ENCODE assay signal across 18 cellular contexts in the genomic region with DNA sequence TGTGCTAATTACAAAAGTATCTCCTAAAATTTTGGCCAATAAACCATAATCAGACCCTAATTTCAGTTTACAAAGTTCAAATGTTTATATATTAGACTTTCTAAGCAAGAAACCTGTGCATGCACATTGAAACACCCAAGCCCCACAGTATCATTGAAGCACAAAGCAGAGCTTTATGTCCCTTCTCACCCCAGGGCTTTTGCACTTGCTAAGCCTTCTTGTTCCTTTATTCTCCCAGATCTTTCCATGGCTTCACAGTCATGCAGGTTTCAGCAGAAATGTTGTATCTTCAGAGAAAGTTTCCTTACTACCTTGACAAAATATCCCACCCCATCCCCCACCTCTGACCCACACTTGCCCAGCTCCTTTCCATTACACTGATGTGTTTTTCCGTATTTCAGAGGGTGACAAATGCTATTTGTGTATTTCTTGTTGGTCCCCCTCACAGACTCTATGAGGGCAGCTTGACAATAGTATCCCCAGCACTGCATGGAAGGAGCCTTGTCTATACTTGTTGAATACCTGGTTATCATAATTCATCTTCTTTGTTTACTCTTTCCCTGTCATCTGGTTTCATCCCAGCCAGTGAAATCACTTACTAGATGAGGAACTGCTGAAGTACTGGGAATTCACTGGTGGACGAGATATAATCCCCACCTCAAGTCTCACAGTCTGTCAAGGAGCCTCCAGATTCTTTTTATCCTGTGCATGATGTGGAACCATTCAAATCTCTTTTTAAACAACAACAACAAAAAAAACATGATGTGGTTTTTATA. TPM values are rescaled to one million over a fixed set of nuclear protein-coding genes. Genes with fewer than 3 reads are reported as not detected.
A peak's percentile ranks its signal among the peaks of the same experiment; 100 is the strongest.
DNase-seq lines count a peak whose midpoint lies in the region; ATAC-seq, FAIRE-seq and TF ChIP-seq lines count a peak whose summit lies in the region.
"Had no signal": no experiment of that assay in that cellular context is flagged by ENCODE, and none has a peak within 500 bp of the region (broad histone marks: within the 10 kb centered on the region; RNA-seq: fewer than 3 reads in every experiment).

No MANE protein-coding gene starts in this region.

- peak overlapping the region; percentile 52 to 69 (median 54) for H3K27ac Mint-ChIP-seq in IgD-negative memory B cell
- H3K27ac Mint-ChIP-seq: activated naive CD4-positive, alpha-beta T cell treated with anti-CD3 and anti-CD28 coated beads for 36 hours; nephron had no signal

- no peak overlapping the region for H3K9ac ChIP-seq in K562 (ENCODE audit: insufficient read depth in 1 of 2, low read depth in 2 of 2, low read length in 2 of 2)

- H3K27me3 ChIP-seq in K562 (ENCODE audit: control insufficient read depth in 2 of 2, insufficient read depth in 2 of 2, low read length in 2 of 2) (no peaks in the 10 kb centered on the region), neuron (ENCODE audit: insufficient read depth, low read length) (no peaks in the 10 kb centered on the region), tibial artery (no peaks in the 10 kb centered on the region)
- H3K27me3 ChIP-seq: dorsolateral prefrontal cortex, heart left ventricle had no signal

- peaks cover 3% of the 10 kb centered on the region for H3K36me3 Mint-ChIP-seq in IgD-negative memory B cell

- H3K4me2 ChIP-seq in K562 (ENCODE audit: insufficient read depth, low read length) = no peak overlapping the region; the same call in 1 of the 2 replicates
- H3K4me2 ChIP-seq: A549 had no signal

- TF ChIP-seq CTCF in K562 (IDR thresholded peaks at IDR 0.05 in 2 of 3, conservative IDR thresholded peaks at IDR 0.05 in 1 of 3; ENCODE audit: insufficient read depth in 2 of 3, low read depth in 1 of 3, low read length in 3 of 3) (no peak), tibial artery (IDR thresholded peaks at IDR 0.05) (no peak)

- POLR2A ChIA-PET in K562 (lab: Yijun Ruan, JAX) = interaction anchor here (0.6 kb wide), 1 partner anchor 15 kb away, joined by 3 read pairs; no protein-coding TSS in a partner anchor

- DNase-seq in NCI-H2029 treated with DMSO at 0.1 percent for 48 hours (lab: John Stamatoyannopoulos, UW) (peak; percentile 19), NCI-H2029 (lab: John Stamatoyannopoulos, UW) (no peak), K562 (ENCODE audit: extremely low read depth in 1 of 4, low spot score in 3 of 4) (no peak), tibial artery (no peak), T1000 (lab: John Stamatoyannopoulos, UW) (no peak)
- DNase-seq: activated CD4-positive, alpha-beta T cell treated with anti-CD3 and anti-CD28 coated beads for 4 hours; activated naive CD4-positive, alpha-beta T cell treated with anti-CD3 and anti-CD28 coated beads for 36 hours; dorsolateral prefrontal cortex; NCI-H524 treated with DMSO at 0.1 percent for 48 hours had no signal

- in situ Hi-C loops in K562 (cut with MboI) = no loop called here

- BruUV-seq in K562 (replicated peaks; lab: Mats Ljungman, UMichigan) = no TSS peak

- ATAC-seq in K562 (peak; percentile 24; the same call in 2 of the 3 replicates), GM18858 (IDR thresholded peaks at IDR 0.05; ENCODE audit: unreplicated experiment) (no peak)
- ATAC-seq: A549, HCT116 had no signal

- no peak for FAIRE-seq in K562 (lab: Jason Lieb, UNC)
- FAIRE-seq: A549 had no signal

- H4K20me1 ChIP-seq in K562 (replicated peaks; ENCODE audit: control insufficient read depth, insufficient read depth, low read length) = no peaks in the 10 kb centered on the region; the same call in 1 of the 2 replicates

- peaks cover 0 to 31% of the 10 kb centered on the region in 2 experiments; a peak in 4 of 5 replicates for H3K4me1 ChIP-seq in K562 (replicated peaks in 1 of 2; ENCODE audit: control insufficient read depth in 2 of 2, insufficient read depth in 2 of 2, low read length in 2 of 2)
- H3K4me1 ChIP-seq in neuron (ENCODE audit: insufficient read depth, low read length) = peaks cover 7% of the 10 kb centered on the region
- peaks cover 3 to 76% (median 23%) of the 10 kb centered on the region in 4 donors for H3K4me1 ChIP-seq in tibial artery
- H3K4me1 ChIP-seq: prostate gland had no signal

- no peak overlapping the region for H2AFZ ChIP-seq in K562 (ENCODE audit: low read depth, low read length)
- H2AFZ ChIP-seq in neuron (ENCODE audit: low read depth, low read length) = no peak overlapping the region

- no peak for TF ChIP-seq RAD21 in K562 (CRISPR knock-in tag; conservative IDR thresholded peaks at IDR 0.05 in 1 of 2, IDR thresholded peaks at IDR 0.05 in 1 of 2)

- 21% methylated on average over 2 of the region's 2 CpGs for WGBS in K562 (ENCODE audit: insufficient coverage, low coverage, missing lambda C conversion rate)

- H3K27ac ChIP-seq in K562 (ENCODE audit: extremely low read depth, low read depth, low read length) (no peak overlapping the region), tibial artery (no peak overlapping the region)
- H3K27ac ChIP-seq: A549, prostate gland had no signal

- no peaks in the 10 kb centered on the region for H3K27me3 Mint-ChIP-seq in IgD-negative memory B cell

- H3K9me3 ChIP-seq in K562 (replicated peaks; ENCODE audit: control insufficient read depth, insufficient read depth, low read depth, low read length) = no peaks in the 10 kb centered on the region
- H3K9me3 ChIP-seq in neuron (ENCODE audit: low read length) = peaks cover 6% of the 10 kb centered on the region
- no peaks in the 10 kb centered on the region for H3K9me3 ChIP-seq in tibial artery
- H3K9me3 ChIP-seq: A549, heart left ventricle, prostate gland had no signal

- H3K36me3 ChIP-seq in K562 (ENCODE audit: control insufficient read depth, insufficient read depth, low read length) (no peaks in the 10 kb centered on the region), neuron (ENCODE audit: insufficient read depth, low read length) (no peaks in the 10 kb centered on the region), tibial artery (no peaks in the 10 kb centered on the region)
- H3K36me3 ChIP-seq: heart left ventricle, prostate gland had no signal

- H3K79me2 ChIP-seq in K562 (ENCODE audit: control insufficient read depth, insufficient read depth, low read length) = peaks cover 17% of the 10 kb centered on the region; the same call in 2 of the 3 replicates

- TF ChIP-seq EP300 in K562 (IDR thresholded peaks at IDR 0.05; ENCODE audit: low read length) = no peak

- intact Hi-C loops in K562 (cut with micrococcal nuclease) = no loop called here
- intact Hi-C loops in tibial artery (cut with DNase I; ENCODE audit: low total_unique reads) = no loop called here

- TF ChIP-seq POLR2A in K562 (conservative IDR thresholded peaks at IDR 0.05) = no peak

- peaks cover 0 to 5% (median 0%) of the 10 kb centered on the region in 3 donors for H3K9me3 Mint-ChIP-seq in IgD-negative memory B cell
- H3K9me3 Mint-ChIP-seq: activated naive CD4-positive, alpha-beta T cell treated with anti-CD3 and anti-CD28 coated beads for 36 hours had no signal

- peak overlapping the region in 1 of 4 donors; percentile 41 for H3K4me3 Mint-ChIP-seq in IgD-negative memory B cell
- H3K4me3 Mint-ChIP-seq: activated naive CD4-positive, alpha-beta T cell treated with anti-CD3 and anti-CD28 coated beads for 36 hours; nephron had no signal

- H3K4me1 Mint-ChIP-seq in IgD-negative memory B cell = peaks cover 52 to 81% (median 59%) of the 10 kb centered on the region in 3 donors
- H3K4me1 Mint-ChIP-seq: nephron had no signal

- no peak overlapping the region for H3K4me3 ChIP-seq in K562
- H3K4me3 ChIP-seq in neuron (ENCODE audit: low read length) = peak overlapping the region; percentile 12
- H3K4me3 ChIP-seq in tibial artery = no peak overlapping the region
- H3K4me3 ChIP-seq: A549, dorsolateral prefrontal cortex, heart left ventricle, lung, prostate gland had no signal

- peaks cover 3% of the 10 kb centered on the region for H3K9me1 ChIP-seq in K562 (ENCODE audit: control insufficient read depth, insufficient read depth, low read length)

- CTCF ChIA-PET in K562 (lab: Yijun Ruan, JAX; ENCODE audit: low intra/inter-chr PET ratio) = no interaction called here

TF ChIP-seq in K562, 482 proteins besides CTCF, POLR2A, EP300 and RAD21 (continues in another document):
- no peak for TF ChIP-seq HNRNPH1 (optimal IDR thresholded peaks at IDR 0.05; ENCODE audit: low read depth, low read length)
- TF ChIP-seq ZNF398 (CRISPR knock-in tag; IDR thresholded peaks at IDR 0.05) = no peak
- TF ChIP-seq ZNF79 (CRISPR knock-in tag; IDR thresholded peaks at IDR 0.05; ENCODE audit: low read depth) = no peak
- peak; percentile 88 for TF ChIP-seq MEIS2 (IDR thresholded peaks at IDR 0.05; ENCODE audit: partially characterized antibody)

RNA-seq across cellular contexts. Expression of gene PCGF5, which starts 24.0 kb away (rescaled TPM):
- polyA plus RNA-seq in IgD-negative memory B cell (81.7 TPM), K562 (2011; rRNA removed) (30.2 and 35.5 TPM in 2 replicates), K562 (2014; fragmentation: Illumina TruSeq; extraction: Trizol) (32.9 and 40.0 TPM in 2 replicates), K562 (2014; fragmentation: Nextera tagmentation; extraction: Ambion mirVana) (10 to 100 TPM; 11.7 TPM), K562 (2014; rRNA removed) (18.3 and 26.5 TPM in 2 replicates)
- 8.4 and 24.4 TPM in 2 replicates for total RNA-seq in K562 (2011; cell fraction: chromatin; rRNA removed; ENCODE audit: low replicate concordance)
- total RNA-seq in K562 (2011; cell fraction: nucleolus; rRNA removed) = 5.3 and 6.6 TPM in 2 replicates
- total RNA-seq in K562 (2011; cell fraction: nucleoplasm; rRNA removed) = 19.5 and 45.4 TPM in 2 replicates
- total RNA-seq in K562 (2014; rRNA removed) (10.9 and 19.9 TPM in 2 replicates), K562 (2014; rRNA removed; fragmentation: Illumina TruSeq; extraction: Trizol) (27.0 and 30.1 TPM in 2 replicates), K562 (2015; rRNA removed; fragmentation: Illumina TruSeq; extraction: Trizol) (22.7 and 26.4 TPM in 2 replicates), K562 (2021) (20.3 and 20.8 TPM in 2 replicates)
- polyA plus RNA-seq in K562 (2011; cell fraction: cytosol; rRNA removed) = 17.8 and 34.1 TPM in 2 replicates
- polyA plus RNA-seq in K562 (2011; cell fraction: nucleus; rRNA removed) = 12.1 and 18.7 TPM in 2 replicates
- 19.1 and 24.3 TPM in 2 replicates for polyA plus RNA-seq in K562 (2012)
- polyA minus RNA-seq in K562 (2011; rRNA and poly(A)+ RNA removed) = 41.2 and 46.4 TPM in 2 replicates
- 11.7 and 15.4 TPM in 2 replicates for polyA minus RNA-seq in K562 (2011; cell fraction: cytosol; rRNA and poly(A)+ RNA removed)
- 19.0 and 33.8 TPM in 2 replicates for polyA minus RNA-seq in K562 (2011; cell fraction: nucleus; rRNA and poly(A)+ RNA removed)
